ENCODE assay signal across 7 cellular contexts in genomic region chr1:12619396-12620141, GRCh38. TPM values are rescaled to one million over a fixed set of nuclear protein-coding genes. Genes with fewer than 3 reads are reported as not detected.
A peak's percentile ranks its signal among the peaks of the same experiment; 100 is the strongest.
DNase-seq lines count a peak whose midpoint lies in the region; TF ChIP-seq lines count a peak whose summit lies in the region.

No MANE protein-coding gene starts in this region.

- no peaks in the 10 kb centered on the region for H3K36me3 ChIP-seq in stomach

- DNase-seq in Jurkat, Clone E6-1 (ENCODE audit: low read depth, low spot score) = peak; percentile 75
- DNase-seq in SHP77 (lab: John Stamatoyannopoulos, UW) = peak; percentile 78 to 83
- peak; percentile 91 for DNase-seq in activated effector memory CD4-positive, alpha-beta T cell treated with anti-CD3 and anti-CD28 coated beads, Interleukin-2, amount 50 U/mL, for 16 hours
- DNase-seq in fibroblast of the conjunctiva (ENCODE audit: low read depth) = peak; percentile 83
- DNase-seq in nephron progenitor cell = peak; percentile 87
- peak; percentile 92 for DNase-seq in stomach

- H3K9me3 Mint-ChIP-seq in nephron progenitor cell = no peaks in the 10 kb centered on the region

- peaks cover 36 to 71% (median 70%) of the 10 kb centered on the region in 4 donors for H3K4me1 ChIP-seq in stomach

- H3K4me3 Mint-ChIP-seq in nephron progenitor cell = peak overlapping the region; percentile 96

- no peaks in the 10 kb centered on the region for H3K36me3 Mint-ChIP-seq in nephron progenitor cell (ENCODE audit: low read depth)

- peak overlapping the region; percentile 94 for H3K27ac Mint-ChIP-seq in nephron progenitor cell

- intact Hi-C loops in stomach (cut with DNase I; ENCODE audit: low total_unique reads) = loop anchor here (10.0 kb wide), 1 partner anchor 305 kb away; no protein-coding TSS in a partner anchor

- peak overlapping the region; percentile 95 to 98 (median 97) for H3K27ac ChIP-seq in stomach

- H3K4me3 ChIP-seq in GM12875 (ENCODE audit: low read depth, low read length) (no peak overlapping the region), stomach (peak overlapping the region; percentile 73 to 84 (median 77))
- peak overlapping the region; percentile 81 for H3K4me3 ChIP-seq in Jurkat, Clone E6-1 (ENCODE audit: low read length)

- peaks cover 11% of the 10 kb centered on the region for H3K27me3 Mint-ChIP-seq in nephron progenitor cell (ENCODE audit: low read depth, poor library complexity)

- peaks cover 84% of the 10 kb centered on the region for H3K4me1 Mint-ChIP-seq in nephron progenitor cell

- WGBS in stomach, 5 donors = 2 to 10% (median 8%) methylated on average over 19 to 25 of the region's 25 CpGs

- no peak for TF ChIP-seq EP300 in stomach (IDR thresholded peaks at IDR 0.05)

- H3K9me3 ChIP-seq in stomach = no peaks in the 10 kb centered on the region

- peaks cover 0 to 7% (median 0%) of the 10 kb centered on the region in 3 donors for H3K27me3 ChIP-seq in stomach

- TF ChIP-seq CTCF in GM12875 (IDR thresholded peaks at IDR 0.05; ENCODE audit: borderline replicate concordance, insufficient read depth, low read depth, low read length) (peak; percentile 97), nephron progenitor cell (IDR thresholded peaks at IDR 0.05) (peak; percentile 92), stomach (IDR thresholded peaks at IDR 0.05) (peak in 6 of 7 experiments; percentile 48 to 99 (median 97))

- TF ChIP-seq POLR2A in stomach (IDR thresholded peaks at IDR 0.05) = no peak

RNA-seq across cellular contexts. Expression of gene DHRS3, which starts 1.6 kb away (rescaled TPM):
- 2.6 TPM for polyA plus RNA-seq in Jurkat, Clone E6-1 (2012; ENCODE audit: insufficient read depth, insufficient read length)
- total RNA-seq in stomach = 100 to 1,000 TPM in 1 of 5 donors, 10 to 100 TPM in 4; 15.1 to 103 (median 54.2) TPM
- 100 to 1,000 TPM in 1 of 3 donors, 10 to 100 TPM in 2; 50.2 to 102 (median 62.2) TPM for polyA plus RNA-seq in stomach

RNA-seq across cellular contexts. Expression of gene AADACL4, which starts 24.3 kb away (rescaled TPM):
- not detected for polyA plus RNA-seq in Jurkat, Clone E6-1 (2012; ENCODE audit: insufficient read depth, insufficient read length)
- total RNA-seq in stomach = not detected
- not detected for polyA plus RNA-seq in stomach
